10 cellular contexts compared by ENCODE assay signal in genomic region chr15:71802770-71803169, GRCh38. TPM values are rescaled to one million over a fixed set of nuclear protein-coding genes. Genes with fewer than 3 reads are reported as not detected.
DNase-seq lines count a peak whose midpoint lies in the region; ATAC-seq, FAIRE-seq and TF ChIP-seq lines count a peak whose summit lies in the region.
"Had no signal": no experiment of that assay in that cellular context is flagged by ENCODE, and none has a peak within 500 bp of the region (broad histone marks: within the 10 kb centered on the region; RNA-seq: fewer than 3 reads in every experiment).

No MANE protein-coding gene starts in this region.

- no peaks in the 10 kb centered on the region for H3K9me3 ChIP-seq in HAP-1
- H3K9me3 ChIP-seq in HepG2 (ENCODE audit: low read length) = no peaks in the 10 kb centered on the region
- H3K9me3 ChIP-seq in tibial artery = no peaks in the 10 kb centered on the region
- H3K9me3 ChIP-seq: upper lobe of left lung had no signal

- H3K27ac Mint-ChIP-seq in activated T-helper 1 cell treated with anti-CD3 and anti-CD28 coated beads, Interleukin-12 subunit alpha, Interleukin-12 subunit beta, Interleukin-2, Interleukin-4 antibody, amounts not matched to agents 30 ng/mL and 10 ng/mL and 1 ng/mL, durations not matched to agents 14 hours and 24 hours and 36 hours = no peak overlapping the region

- POLR2A ChIA-PET in HepG2 (lab: Yijun Ruan, JAX) = no interaction called here

- BruUV-seq in HepG2 (replicated peaks; lab: Mats Ljungman, UMichigan) = no TSS peak

- H3K9me3 Mint-ChIP-seq in activated T-helper 1 cell treated with anti-CD3 and anti-CD28 coated beads, Interleukin-12 subunit alpha, Interleukin-12 subunit beta, Interleukin-2, Interleukin-4 antibody, amounts not matched to agents 30 ng/mL and 10 ng/mL and 1 ng/mL, durations not matched to agents 14 hours and 24 hours and 36 hours = no peaks in the 10 kb centered on the region

- no peak for TF ChIP-seq POLR2A in HepG2 (IDR thresholded peaks at IDR 0.05; ENCODE audit: insufficient read depth in 1 of 2, low read depth in 2 of 2, low read length in 2 of 2)

- 0 out of 2 replicates have a peak, but pooled peaks have one; percentile 32 for TF ChIP-seq RAD21 in HepG2 (CRISPR knock-in tag; IDR thresholded peaks at IDR 0.05)

- ATAC-seq in HepG2 = peak; percentile 77
- ATAC-seq in HG02852 (IDR thresholded peaks at IDR 0.05; ENCODE audit: unreplicated experiment) = no peak
- ATAC-seq in GM21529 (IDR thresholded peaks at IDR 0.05; ENCODE audit: unreplicated experiment) = no peak

- no peaks in the 10 kb centered on the region for H3K27me3 Mint-ChIP-seq in activated T-helper 1 cell treated with anti-CD3 and anti-CD28 coated beads, Interleukin-12 subunit alpha, Interleukin-12 subunit beta, Interleukin-2, Interleukin-4 antibody, amounts not matched to agents 30 ng/mL and 10 ng/mL and 1 ng/mL, durations not matched to agents 14 hours and 24 hours and 36 hours (ENCODE audit: insufficient read depth)

- H3K27ac ChIP-seq in HepG2 (ENCODE audit: extremely low read length, insufficient read depth, low read length) (no peak overlapping the region), tibial artery (no peak overlapping the region)
- H3K27ac ChIP-seq: upper lobe of left lung had no signal

- H2AFZ ChIP-seq in HepG2 (ENCODE audit: low read length) = no peak overlapping the region

- TF ChIP-seq CTCF in AG09309 (IDR thresholded peaks at IDR 0.05; ENCODE audit: control insufficient read depth, insufficient read depth, low read depth, low read length, missing control alignments) (peak; percentile 28), HepG2 (CRISPR knock-in tag; IDR thresholded peaks at IDR 0.05) (peak; percentile 75), tibial artery (IDR thresholded peaks at IDR 0.05) (no peak)

- intact Hi-C loops in activated T-helper 1 cell treated with anti-CD3 and anti-CD28 coated beads, Interleukin-12 subunit alpha, Interleukin-12 subunit beta, Interleukin-2, Interleukin-4 antibody, amounts not matched to agents 30 ng/mL and 10 ng/mL and 1 ng/mL, durations not matched to agents 14 hours and 24 hours and 36 hours (cut with micrococcal nuclease) = loop anchor here (1.0 kb wide), 1 partner anchor 353 kb away; no protein-coding TSS in a partner anchor
- intact Hi-C loops in HepG2 (cut with micrococcal nuclease; ENCODE audit: unreplicated experiment) (loop anchor here (5.0 kb wide), 1 partner anchor 355 kb away; no protein-coding TSS in a partner anchor), tibial artery (cut with DNase I; ENCODE audit: low total_unique reads) (loop anchor here (5.0 to 10.0 kb wide), 3 partner anchors 55 to 358 kb away; no protein-coding TSS in a partner anchor)

- no peaks in the 10 kb centered on the region for H3K79me2 ChIP-seq in HepG2 (ENCODE audit: insufficient read depth, low read length)

- no peaks in the 10 kb centered on the region; the same call in 1 of the 2 replicates for H3K4me1 ChIP-seq in HAP-1
- H3K4me1 ChIP-seq in HepG2 (ENCODE audit: insufficient read depth, low read length) = no peaks in the 10 kb centered on the region
- H3K4me1 ChIP-seq in tibial artery = peaks cover 0 to 14% (median 11%) of the 10 kb centered on the region in 4 donors

- in situ Hi-C loops in HAP-1 (cut with MboI; ENCODE audit: low sequenced_read_pairs) (no loop called here), HepG2 (cut with HindIII; ENCODE audit: extremely low pct_ligation_motif_present, low pct_unique_long_range_greater_than_20kb) (loop anchor here (5.0 to 10.0 kb wide), 4 partner anchors 55 to 688 kb away; partner anchors contain the start of gene THSD4)

- H3K9ac ChIP-seq in HepG2 (ENCODE audit: insufficient read depth, low read depth, low read length) = no peak overlapping the region

- no peaks in the 10 kb centered on the region for H3K27me3 ChIP-seq in HAP-1 (ENCODE audit: low read depth)
- peaks cover 0 to 14% of the 10 kb centered on the region in 2 experiments; a peak in 3 of 5 replicates for H3K27me3 ChIP-seq in HepG2 (ENCODE audit: control insufficient read depth in 1 of 2, insufficient read depth in 2 of 2, low read length in 2 of 2)
- H3K27me3 ChIP-seq in tibial artery = no peaks in the 10 kb centered on the region
- H3K27me3 ChIP-seq: upper lobe of left lung had no signal

- H3K4me3 ChIP-seq in AG09309 (ENCODE audit: control insufficient read depth, low read depth, low read length) = no peak overlapping the region
- H3K4me3 ChIP-seq in HAP-1 = no peak overlapping the region
- H3K4me3 ChIP-seq in HepG2 (replicated peaks in 1 of 3; ENCODE audit: insufficient read depth in 1 of 3, low read depth in 2 of 3, low read length in 3 of 3) = no peak overlapping the region
- H3K4me3 ChIP-seq in tibial artery = no peak overlapping the region
- H3K4me3 ChIP-seq: upper lobe of left lung had no signal

- WGBS in HepG2 (ENCODE audit: low lambda C conversion rate) = 25% methylated on average over 9 of the region's 21 CpGs

- H3K36me3 Mint-ChIP-seq in activated T-helper 1 cell treated with anti-CD3 and anti-CD28 coated beads, Interleukin-12 subunit alpha, Interleukin-12 subunit beta, Interleukin-2, Interleukin-4 antibody, amounts not matched to agents 30 ng/mL and 10 ng/mL and 1 ng/mL, durations not matched to agents 14 hours and 24 hours and 36 hours (ENCODE audit: low read depth) = no peaks in the 10 kb centered on the region

- no peak for FAIRE-seq in HepG2 (lab: Jason Lieb, UNC)

- no peaks in the 10 kb centered on the region for H3K4me1 Mint-ChIP-seq in activated T-helper 1 cell treated with anti-CD3 and anti-CD28 coated beads, Interleukin-12 subunit alpha, Interleukin-12 subunit beta, Interleukin-2, Interleukin-4 antibody, amounts not matched to agents 30 ng/mL and 10 ng/mL and 1 ng/mL, durations not matched to agents 14 hours and 24 hours and 36 hours (ENCODE audit: low read depth)

- no peak overlapping the region; the same call in 1 of the 2 replicates for H3K4me2 ChIP-seq in HepG2 (ENCODE audit: low read depth, low read length)

- H3K4me3 Mint-ChIP-seq in activated T-helper 1 cell treated with anti-CD3 and anti-CD28 coated beads, Interleukin-12 subunit alpha, Interleukin-12 subunit beta, Interleukin-2, Interleukin-4 antibody, amounts not matched to agents 30 ng/mL and 10 ng/mL and 1 ng/mL, durations not matched to agents 14 hours and 24 hours and 36 hours = no peak overlapping the region

- no peak for TF ChIP-seq EP300 in HepG2 (IDR thresholded peaks at IDR 0.05; ENCODE audit: low read depth in 2 of 2, low read length in 2 of 2)
- no peak for TF ChIP-seq EP300 in HepG2 (CRISPR knock-in tag; IDR thresholded peaks at IDR 0.05; ENCODE audit: borderline replicate concordance)

- DNase-seq in AG09309 (ENCODE audit: low read depth) = no peak
- DNase-seq in HAP-1 (ENCODE audit: low spot score in 2 of 2) = peak; percentile 45 to 87
- DNase-seq in activated T-helper 1 cell treated with anti-CD3 and anti-CD28 coated beads, Interleukin-12 subunit alpha, Interleukin-12 subunit beta, Interleukin-2, Interleukin-4 antibody, amounts not matched to agents 30 ng/mL and 10 ng/mL and 1 ng/mL, durations not matched to agents 14 hours and 24 hours and 36 hours (ENCODE audit: low spot score) = peak; percentile 6
- DNase-seq in HepG2 (ENCODE audit: low spot score) = no peak
- no peak for DNase-seq in central memory CD4-positive, alpha-beta T cell
- no peak for DNase-seq in tibial artery
- DNase-seq: NCI-H2171 had no signal

- CTCF ChIA-PET in HepG2 (lab: Yijun Ruan, JAX; ENCODE audit: low intra/inter-chr PET ratio, low total read pairs) = interaction anchor here (1.5 to 2.0 kb wide), 2 partner anchors 59 to 353 kb away, joined by 5 to 12 read pairs; no protein-coding TSS in a partner anchor

- no peaks in the 10 kb centered on the region for H4K20me1 ChIP-seq in HepG2 (ENCODE audit: insufficient read depth, low read length)

- no peaks in the 10 kb centered on the region for H3K36me3 ChIP-seq in HAP-1 (replicated peaks)
- H3K36me3 ChIP-seq in HepG2 (replicated peaks in 1 of 2; ENCODE audit: control insufficient read depth in 1 of 2, insufficient read depth in 2 of 2, low read length in 2 of 2) = no peaks in the 10 kb centered on the region
- H3K36me3 ChIP-seq in tibial artery = no peaks in the 10 kb centered on the region
- H3K36me3 ChIP-seq: upper lobe of left lung had no signal

TF ChIP-seq in HepG2, 621 proteins besides CTCF, POLR2A, EP300 and RAD21 (continues in another document):
- 0 out of 2 replicates have a peak, but pooled peaks have one; percentile 29 for TF ChIP-seq GABPB1 (CRISPR knock-in tag; IDR thresholded peaks at IDR 0.05)
- no peak for TF ChIP-seq ZNF615 (CRISPR knock-in tag; IDR thresholded peaks at IDR 0.05; ENCODE audit: borderline replicate concordance)

RNA-seq across cellular contexts. Expression of gene NR2E3, which starts 7.6 kb away (rescaled TPM):
- not detected in 2 replicates for total RNA-seq in activated T-helper 1 cell treated with anti-CD3 and anti-CD28 coated beads, Interleukin-12 subunit alpha, Interleukin-12 subunit beta, Interleukin-2, Interleukin-4 antibody, amounts not matched to agents 30 ng/mL and 10 ng/mL and 1 ng/mL, durations not matched to agents 14 hours and 24 hours and 36 hours
- total RNA-seq in HepG2 (2016; rRNA removed; fragmentation: Illumina TruSeq; extraction: Trizol) = not detected in 2 replicates
- not detected in 2 replicates for total RNA-seq in HepG2 (2016; cell fraction: cytosol; rRNA removed; fragmentation: Illumina TruSeq; extraction: Trizol; ENCODE audit: low read depth)
- total RNA-seq in HepG2 (2016; cell fraction: insoluble cytoplasmic fraction; rRNA removed; fragmentation: Illumina TruSeq; extraction: Trizol) = not detected in 2 replicates
- not detected in 2 replicates for total RNA-seq in HepG2 (2016; cell fraction: membrane; rRNA removed; fragmentation: Illumina TruSeq; extraction: Trizol)
- total RNA-seq in HepG2 (2016; cell fraction: nucleus; rRNA removed; fragmentation: Illumina TruSeq; extraction: Trizol) = not detected in 2 replicates
- not detected in 2 replicates for polyA plus RNA-seq in HepG2 (2011; rRNA removed)
- polyA plus RNA-seq in HepG2 (2011; cell fraction: cytosol; rRNA removed) = not detected in 2 replicates
- not detected in 2 replicates for polyA plus RNA-seq in HepG2 (2011; cell fraction: nucleus; rRNA removed)
- not detected in 2 replicates for polyA plus RNA-seq in HepG2 (2012)
- not detected in 2 replicates for polyA plus RNA-seq in HepG2 (2016; cell fraction: cytosol; fragmentation: Illumina TruSeq; extraction: Trizol; ENCODE audit: low read depth)
- not detected in 2 replicates for polyA plus RNA-seq in HepG2 (2016; cell fraction: insoluble cytoplasmic fraction; fragmentation: Illumina TruSeq; extraction: Trizol; ENCODE audit: low read depth)
- not detected in 2 replicates for polyA plus RNA-seq in HepG2 (2016; cell fraction: membrane; fragmentation: Illumina TruSeq; extraction: Trizol; ENCODE audit: low read depth)
- not detected in 2 replicates for polyA plus RNA-seq in HepG2 (2016; cell fraction: nucleus; fragmentation: Illumina TruSeq; extraction: Trizol; ENCODE audit: insufficient read depth, low read depth)
- polyA minus RNA-seq in HepG2 (2011; rRNA and poly(A)+ RNA removed; ENCODE audit: low replicate concordance) = 0.35 TPM in 1 of 2 replicates, not detected in the other
- not detected in 2 replicates for polyA minus RNA-seq in HepG2 (2011; cell fraction: cytosol; rRNA and poly(A)+ RNA removed)
- not detected in 2 replicates for polyA minus RNA-seq in HepG2 (2011; cell fraction: nucleus; rRNA and poly(A)+ RNA removed)

Comparison
In these comparisons a context has a peak if more than half of its experiments do, and no peak if none do; other contexts are left out.
1. DNase-seq: peak in HAP-1 (2 of 2) and activated T-helper 1 cell treated with anti-CD3 and anti-CD28 coated beads, Interleukin-12 subunit alpha, Interleukin-12 subunit beta, Interleukin-2, Interleukin-4 antibody, amounts not matched to agents 30 ng/mL and 10 ng/mL and 1 ng/mL, durations not matched to agents 14 hours and 24 hours and 36 hours (single experiment); none in AG09309 (single experiment), HepG2 (single experiment), central memory CD4-positive, alpha-beta T cell (single experiment) and tibial artery (0 of 2).
2. CTCF ChIP-seq: peak in AG09309 (single experiment) and HepG2 (single experiment); none in tibial artery (0 of 2).